In the genomic region with DNA sequence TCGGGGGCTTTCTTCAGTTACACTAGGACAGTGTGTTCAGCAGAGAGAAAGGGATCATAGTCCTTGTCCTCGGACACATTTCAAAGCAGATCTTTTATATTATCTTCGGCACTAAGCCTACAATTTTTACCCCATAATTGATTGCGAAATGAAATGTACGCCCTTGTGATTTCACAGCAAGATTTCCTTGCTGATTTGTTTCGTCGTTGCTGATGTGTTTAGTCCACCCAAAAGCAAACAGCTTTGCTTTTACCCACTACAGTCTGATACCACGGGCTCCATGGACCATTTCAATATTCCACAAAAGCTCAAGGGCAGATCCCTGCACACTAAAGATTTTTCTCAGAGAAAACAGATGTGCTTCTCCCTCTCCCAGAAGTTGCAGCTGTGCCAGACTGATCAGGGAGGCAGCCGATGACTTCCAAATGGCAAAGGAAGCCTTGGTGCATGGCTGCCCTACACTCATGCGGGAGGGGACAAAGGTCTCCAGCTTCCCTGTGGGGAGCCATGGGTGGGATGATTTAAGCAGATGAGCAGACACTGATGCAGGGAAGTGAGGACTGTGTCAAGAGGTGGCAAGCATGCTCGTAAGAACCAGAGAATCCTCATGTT, we compare ENCODE assay signal across 9 cellular contexts.
DNase-seq lines count a peak whose midpoint lies in the region; ATAC-seq and TF ChIP-seq lines count a peak whose summit lies in the region.
"Had no signal": no experiment of that assay in that cellular context is flagged by ENCODE, and none has a peak within 500 bp of the region (broad histone marks: within the 10 kb centered on the region; RNA-seq: fewer than 3 reads in every experiment).

No MANE protein-coding gene starts in this region.

- TF ChIP-seq CTCF in liver (IDR thresholded peaks at IDR 0.05; ENCODE audit: low read depth, low read length, missing input control) = no peak
- no peak for TF ChIP-seq CTCF in GM10266 (IDR thresholded peaks at IDR 0.05; ENCODE audit: control insufficient read depth, insufficient read depth, low read depth, missing control alignments)

- H3K9ac ChIP-seq in liver (ENCODE audit: low read depth in 1 of 2, low read length in 2 of 2) = no peak overlapping the region

- ATAC-seq in HG03280 (IDR thresholded peaks at IDR 0.05; ENCODE audit: unreplicated experiment) = no peak
- ATAC-seq in HG02884 (IDR thresholded peaks at IDR 0.05; ENCODE audit: unreplicated experiment) = no peak
- ATAC-seq in HG03139 (IDR thresholded peaks at IDR 0.05; ENCODE audit: unreplicated experiment) = no peak

- H3K4me1 ChIP-seq in liver (ENCODE audit: control insufficient read depth in 4 of 4, insufficient read depth in 4 of 4, low read length in 3 of 4) = peaks cover 17 to 36% (median 23%) of the 10 kb centered on the region in 4 donors

- H3K4me3 ChIP-seq in liver (ENCODE audit: low read depth in 1 of 3, low read length in 3 of 3) = no peak overlapping the region

- no peak for TF ChIP-seq EP300 in Ishikawa (IDR thresholded peaks at IDR 0.05; ENCODE audit: borderline replicate concordance)

- H3K9me3 ChIP-seq in liver (ENCODE audit: control insufficient read depth in 4 of 4, low read length in 3 of 4) = no peaks in the 10 kb centered on the region

- peak; percentile 18 for DNase-seq in stimulated activated naive CD4-positive, alpha-beta T cell treated with Interleukin-2 at 50 U/mL for 16 hours (lab: John Stamatoyannopoulos, UW)
- no peak for DNase-seq in GM10266 (ENCODE audit: extremely low spot score)
- DNase-seq: OCI-M1 had no signal

- TF ChIP-seq RAD21 in Ishikawa (IDR thresholded peaks at IDR 0.05; ENCODE audit: low read depth) (no peak), liver (IDR thresholded peaks at IDR 0.05) (peak in 1 of 2 donors; percentile 9)

- WGBS in liver = 32% methylated on average over 11 of the region's 11 CpGs

- peak overlapping the region; percentile 13 for H3K27ac ChIP-seq in cingulate gyrus (ENCODE audit: low read depth, low read length)
- peak overlapping the region; percentile 27 to 66 for H3K27ac ChIP-seq in liver (ENCODE audit: low read depth in 1 of 2, low read length in 2 of 2)

- peaks cover 0 to 2% (median 0%) of the 10 kb centered on the region in 4 donors for H3K36me3 ChIP-seq in liver (ENCODE audit: control insufficient read depth in 4 of 4, insufficient read depth in 3 of 4, low read depth in 1 of 4, low read length in 3 of 4)

- H3K27me3 ChIP-seq in liver (ENCODE audit: control insufficient read depth in 4 of 4, insufficient read depth in 4 of 4, low read length in 3 of 4) = no peaks in the 10 kb centered on the region

TF ChIP-seq in Ishikawa, 13 proteins besides CTCF, POLR2A, EP300 and RAD21:
- TF ChIP-seq TEAD4 (IDR thresholded peaks at IDR 0.05) (no peak), CEBPB (IDR thresholded peaks at IDR 0.05) (0 out of 2 replicates have a peak, but pooled peaks have one; percentile 6)

TF ChIP-seq in liver, 16 proteins besides CTCF, POLR2A, EP300 and RAD21:
- TF ChIP-seq HNF4G (IDR thresholded peaks at IDR 0.05) (no peak), SP1 (IDR thresholded peaks at IDR 0.05) (no peak), RXRA (IDR thresholded peaks at IDR 0.05) (peak in 1 of 2 donors; percentile 33), FOXA1 (IDR thresholded peaks at IDR 0.05) (no peak), HNF4A (conservative IDR thresholded peaks at IDR 0.05) (peak in 1 of 2 donors; percentile 45), YY1 (IDR thresholded peaks at IDR 0.05) (peak; percentile 16), FOXA2 (IDR thresholded peaks at IDR 0.05) (no peak), TAF1 (conservative IDR thresholded peaks at IDR 0.05) (no peak)
- TF ChIP-seq, protein P1, sequence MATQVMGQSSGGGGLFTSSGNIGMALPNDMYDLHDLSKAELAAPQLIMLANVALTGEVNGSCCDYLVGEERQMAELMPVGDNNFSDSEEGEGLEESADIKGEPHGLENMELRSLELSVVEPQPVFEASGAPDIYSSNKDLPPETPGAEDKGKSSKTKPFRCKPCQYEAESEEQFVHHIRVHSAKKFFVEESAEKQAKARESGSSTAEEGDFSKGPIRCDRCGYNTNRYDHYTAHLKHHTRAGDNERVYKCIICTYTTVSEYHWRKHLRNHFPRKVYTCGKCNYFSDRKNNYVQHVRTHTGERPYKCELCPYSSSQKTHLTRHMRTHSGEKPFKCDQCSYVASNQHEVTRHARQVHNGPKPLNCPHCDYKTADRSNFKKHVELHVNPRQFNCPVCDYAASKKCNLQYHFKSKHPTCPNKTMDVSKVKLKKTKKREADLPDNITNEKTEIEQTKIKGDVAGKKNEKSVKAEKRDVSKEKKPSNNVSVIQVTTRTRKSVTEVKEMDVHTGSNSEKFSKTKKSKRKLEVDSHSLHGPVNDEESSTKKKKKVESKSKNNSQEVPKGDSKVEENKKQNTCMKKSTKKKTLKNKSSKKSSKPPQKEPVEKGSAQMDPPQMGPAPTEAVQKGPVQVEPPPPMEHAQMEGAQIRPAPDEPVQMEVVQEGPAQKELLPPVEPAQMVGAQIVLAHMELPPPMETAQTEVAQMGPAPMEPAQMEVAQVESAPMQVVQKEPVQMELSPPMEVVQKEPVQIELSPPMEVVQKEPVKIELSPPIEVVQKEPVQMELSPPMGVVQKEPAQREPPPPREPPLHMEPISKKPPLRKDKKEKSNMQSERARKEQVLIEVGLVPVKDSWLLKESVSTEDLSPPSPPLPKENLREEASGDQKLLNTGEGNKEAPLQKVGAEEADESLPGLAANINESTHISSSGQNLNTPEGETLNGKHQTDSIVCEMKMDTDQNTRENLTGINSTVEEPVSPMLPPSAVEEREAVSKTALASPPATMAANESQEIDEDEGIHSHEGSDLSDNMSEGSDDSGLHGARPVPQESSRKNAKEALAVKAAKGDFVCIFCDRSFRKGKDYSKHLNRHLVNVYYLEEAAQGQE (IDR thresholded peaks at IDR 0.05) = no peak
- TF ChIP-seq, protein P2, sequence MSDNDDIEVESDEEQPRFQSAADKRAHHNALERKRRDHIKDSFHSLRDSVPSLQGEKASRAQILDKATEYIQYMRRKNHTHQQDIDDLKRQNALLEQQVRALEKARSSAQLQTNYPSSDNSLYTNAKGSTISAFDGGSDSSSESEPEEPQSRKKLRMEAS (IDR thresholded peaks at IDR 0.05) = peak; percentile 19
TF ChIP-seq in liver: peak in this region for 4.
